In the genomic region with DNA sequence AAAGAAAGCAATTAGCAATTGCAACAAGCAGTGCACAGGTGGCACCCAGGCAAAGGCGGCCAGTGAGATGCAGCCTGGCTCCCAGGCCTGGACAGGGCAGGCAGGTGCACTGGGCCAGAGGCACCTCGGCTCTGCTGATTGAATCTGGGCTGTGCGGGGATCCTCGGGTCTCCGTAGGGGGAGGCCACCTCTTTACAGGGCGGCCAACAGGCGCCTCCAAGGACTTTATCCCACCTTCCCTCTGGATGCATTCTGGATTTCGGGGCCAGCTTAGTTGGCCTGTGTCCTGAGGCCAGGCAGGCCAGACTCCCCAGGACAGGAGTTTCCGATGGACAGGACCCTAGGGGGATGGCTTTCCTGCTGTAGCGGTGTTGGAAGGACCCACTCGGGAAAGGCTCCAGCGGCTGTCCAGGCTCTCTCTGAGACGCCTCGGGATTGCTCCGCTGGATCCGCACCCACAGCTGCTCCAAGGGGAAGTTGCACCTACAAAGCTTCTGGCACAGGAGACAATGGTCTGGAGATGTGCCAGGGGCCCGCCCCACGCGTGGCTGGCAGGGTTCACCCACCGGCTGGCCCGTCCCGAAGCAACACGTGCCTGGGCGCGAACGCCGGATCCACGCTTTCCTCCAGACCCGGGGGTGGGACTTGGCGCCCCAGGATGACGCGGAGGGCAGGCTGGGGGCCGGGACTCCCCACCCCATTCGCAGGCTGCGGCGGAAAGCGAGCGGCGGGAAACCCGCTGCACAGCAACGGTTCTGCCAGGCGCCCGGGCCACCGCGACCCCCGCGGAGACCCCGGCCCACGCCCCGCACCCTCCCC, we compare ENCODE assay signal across 1 cellular context.
TF ChIP-seq lines count a peak whose summit lies in the region.

No MANE protein-coding gene starts in this region.

TF ChIP-seq in K562, 482 proteins besides CTCF, POLR2A, EP300 and RAD21 (continued from another document and continues in another):
- TF ChIP-seq, protein P1, sequence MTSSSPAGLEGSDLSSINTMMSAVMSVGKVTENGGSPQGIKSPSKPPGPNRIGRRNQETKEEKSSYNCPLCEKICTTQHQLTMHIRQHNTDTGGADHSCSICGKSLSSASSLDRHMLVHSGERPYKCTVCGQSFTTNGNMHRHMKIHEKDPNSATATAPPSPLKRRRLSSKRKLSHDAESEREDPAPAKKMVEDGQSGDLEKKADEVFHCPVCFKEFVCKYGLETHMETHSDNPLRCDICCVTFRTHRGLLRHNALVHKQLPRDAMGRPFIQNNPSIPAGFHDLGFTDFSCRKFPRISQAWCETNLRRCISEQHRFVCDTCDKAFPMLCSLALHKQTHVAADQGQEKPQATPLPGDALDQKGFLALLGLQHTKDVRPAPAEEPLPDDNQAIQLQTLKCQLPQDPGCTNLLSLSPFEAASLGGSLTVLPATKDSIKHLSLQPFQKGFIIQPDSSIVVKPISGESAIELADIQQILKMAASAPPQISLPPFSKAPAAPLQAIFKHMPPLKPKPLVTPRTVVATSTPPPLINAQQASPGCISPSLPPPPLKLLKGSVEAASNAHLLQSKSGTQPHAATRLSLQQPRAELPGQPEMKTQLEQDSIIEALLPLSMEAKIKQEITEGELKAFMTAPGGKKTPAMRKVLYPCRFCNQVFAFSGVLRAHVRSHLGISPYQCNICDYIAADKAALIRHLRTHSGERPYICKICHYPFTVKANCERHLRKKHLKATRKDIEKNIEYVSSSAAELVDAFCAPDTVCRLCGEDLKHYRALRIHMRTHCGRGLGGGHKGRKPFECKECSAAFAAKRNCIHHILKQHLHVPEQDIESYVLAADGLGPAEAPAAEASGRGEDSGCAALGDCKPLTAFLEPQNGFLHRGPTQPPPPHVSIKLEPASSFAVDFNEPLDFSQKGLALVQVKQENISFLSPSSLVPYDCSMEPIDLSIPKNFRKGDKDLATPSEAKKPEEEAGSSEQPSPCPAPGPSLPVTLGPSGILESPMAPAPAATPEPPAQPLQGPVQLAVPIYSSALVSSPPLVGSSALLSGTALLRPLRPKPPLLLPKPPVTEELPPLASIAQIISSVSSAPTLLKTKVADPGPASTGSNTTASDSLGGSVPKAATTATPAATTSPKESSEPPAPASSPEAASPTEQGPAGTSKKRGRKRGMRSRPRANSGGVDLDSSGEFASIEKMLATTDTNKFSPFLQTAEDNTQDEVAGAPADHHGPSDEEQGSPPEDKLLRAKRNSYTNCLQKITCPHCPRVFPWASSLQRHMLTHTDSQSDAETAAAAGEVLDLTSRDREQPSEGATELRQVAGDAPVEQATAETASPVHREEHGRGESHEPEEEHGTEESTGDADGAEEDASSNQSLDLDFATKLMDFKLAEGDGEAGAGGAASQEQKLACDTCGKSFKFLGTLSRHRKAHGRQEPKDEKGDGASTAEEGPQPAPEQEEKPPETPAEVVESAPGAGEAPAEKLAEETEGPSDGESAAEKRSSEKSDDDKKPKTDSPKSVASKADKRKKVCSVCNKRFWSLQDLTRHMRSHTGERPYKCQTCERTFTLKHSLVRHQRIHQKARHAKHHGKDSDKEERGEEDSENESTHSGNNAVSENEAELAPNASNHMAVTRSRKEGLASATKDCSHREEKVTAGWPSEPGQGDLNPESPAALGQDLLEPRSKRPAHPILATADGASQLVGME (CRISPR knock-in tag; IDR thresholded peaks at IDR 0.05): no peak
- TF ChIP-seq ZNF551 (CRISPR knock-in tag; IDR thresholded peaks at IDR 0.05) (no peak), SMC3 (conservative IDR thresholded peaks at IDR 0.05; ENCODE audit: insufficient read depth, low read depth, low read length) (0 out of 2 replicates have a peak, but pooled peaks have one; percentile 15), MYC (IDR thresholded peaks at IDR 0.05; ENCODE audit: low read depth, low read length) (peak; percentile 99), MYC (CRISPR knock-in tag; IDR thresholded peaks at IDR 0.05; ENCODE audit: borderline replicate concordance, low read depth) (peak; percentile 79; the same call in 1 of the 2 replicates), JUND (IDR thresholded peaks at IDR 0.05; ENCODE audit: borderline replicate concordance, low read depth, low read length) (no peak), JUND (tag; IDR thresholded peaks at IDR 0.05; ENCODE audit: borderline replicate concordance, low read depth, low read length) (no peak), CREB1 (IDR thresholded peaks at IDR 0.05) (peak; percentile 96), CREB1 (CRISPR knock-in tag; IDR thresholded peaks at IDR 0.05) (peak; percentile 93), HDAC3 (IDR thresholded peaks at IDR 0.05; ENCODE audit: borderline replicate concordance, partially characterized antibody) (no peak), GABPB1 (CRISPR knock-in tag; IDR thresholded peaks at IDR 0.05) (peak; percentile 73; the same call in 1 of the 2 replicates), SIN3B (IDR thresholded peaks at IDR 0.05; ENCODE audit: low read depth) (peak; percentile 71), RBM22 (IDR thresholded peaks at IDR 0.05; ENCODE audit: low read depth, low read length, poor library complexity, severe bottlenecking) (no peak), TAF7 (tag; IDR thresholded peaks at IDR 0.05) (no peak), DPF2 (IDR thresholded peaks at IDR 0.05) (no peak), SMARCA4 (IDR thresholded peaks at IDR 0.05) (no peak), CHD4 (IDR thresholded peaks at IDR 0.05; ENCODE audit: insufficient read depth, insufficient replicate concordance, low read depth, low read length, poor library complexity, severe bottlenecking) (peak; percentile 46), ZNF444 (CRISPR knock-in tag; IDR thresholded peaks at IDR 0.05) (no peak), BACH1 (tag; IDR thresholded peaks at IDR 0.05) (no peak), YY1 (IDR thresholded peaks at IDR 0.05; ENCODE audit: borderline replicate concordance in 1 of 3, control insufficient read depth in 1 of 3, extremely low read depth in 1 of 3, insufficient read depth in 3 of 3, insufficient read length in 1 of 3, insufficient replicate concordance in 2 of 3, low read depth in 1 of 3, low read length in 2 of 3) (peak in 2 of 3 experiments; percentile 11 to 53), TRIM24 (IDR thresholded peaks at IDR 0.05) (no peak), KLF6 (CRISPR knock-in tag; IDR thresholded peaks at IDR 0.05; ENCODE audit: borderline replicate concordance) (no peak), RFX1 (IDR thresholded peaks at IDR 0.05) (no peak), ZNF830 (CRISPR knock-in tag; IDR thresholded peaks at IDR 0.05) (0 out of 2 replicates have a peak, but pooled peaks have one; percentile 19), NFIC (IDR thresholded peaks at IDR 0.05) (peak; percentile 75), KDM5B (IDR thresholded peaks at IDR 0.05; ENCODE audit: insufficient replicate concordance, low read depth, low read length) (peak; percentile 27), SP1 (CRISPR knock-in tag; IDR thresholded peaks at IDR 0.05) (peak; percentile 70), ZNF644 (tag; IDR thresholded peaks at IDR 0.05; ENCODE audit: low read depth) (no peak), ZFP1 (CRISPR knock-in tag; IDR thresholded peaks at IDR 0.05) (no peak), ATF1 (CRISPR knock-in tag; IDR thresholded peaks at IDR 0.05) (peak; percentile 83), ATF1 (tag; IDR thresholded peaks at IDR 0.05) (peak; percentile 93), POLR2AphosphoS5 (IDR thresholded peaks at IDR 0.05; ENCODE audit: control insufficient read depth, insufficient read depth, low read depth, low read length) (peak; percentile 63; the same call in 1 of the 2 replicates), ZNF79 (CRISPR knock-in tag; IDR thresholded peaks at IDR 0.05; ENCODE audit: low read depth) (no peak)
- TF ChIP-seq, protein P2, sequence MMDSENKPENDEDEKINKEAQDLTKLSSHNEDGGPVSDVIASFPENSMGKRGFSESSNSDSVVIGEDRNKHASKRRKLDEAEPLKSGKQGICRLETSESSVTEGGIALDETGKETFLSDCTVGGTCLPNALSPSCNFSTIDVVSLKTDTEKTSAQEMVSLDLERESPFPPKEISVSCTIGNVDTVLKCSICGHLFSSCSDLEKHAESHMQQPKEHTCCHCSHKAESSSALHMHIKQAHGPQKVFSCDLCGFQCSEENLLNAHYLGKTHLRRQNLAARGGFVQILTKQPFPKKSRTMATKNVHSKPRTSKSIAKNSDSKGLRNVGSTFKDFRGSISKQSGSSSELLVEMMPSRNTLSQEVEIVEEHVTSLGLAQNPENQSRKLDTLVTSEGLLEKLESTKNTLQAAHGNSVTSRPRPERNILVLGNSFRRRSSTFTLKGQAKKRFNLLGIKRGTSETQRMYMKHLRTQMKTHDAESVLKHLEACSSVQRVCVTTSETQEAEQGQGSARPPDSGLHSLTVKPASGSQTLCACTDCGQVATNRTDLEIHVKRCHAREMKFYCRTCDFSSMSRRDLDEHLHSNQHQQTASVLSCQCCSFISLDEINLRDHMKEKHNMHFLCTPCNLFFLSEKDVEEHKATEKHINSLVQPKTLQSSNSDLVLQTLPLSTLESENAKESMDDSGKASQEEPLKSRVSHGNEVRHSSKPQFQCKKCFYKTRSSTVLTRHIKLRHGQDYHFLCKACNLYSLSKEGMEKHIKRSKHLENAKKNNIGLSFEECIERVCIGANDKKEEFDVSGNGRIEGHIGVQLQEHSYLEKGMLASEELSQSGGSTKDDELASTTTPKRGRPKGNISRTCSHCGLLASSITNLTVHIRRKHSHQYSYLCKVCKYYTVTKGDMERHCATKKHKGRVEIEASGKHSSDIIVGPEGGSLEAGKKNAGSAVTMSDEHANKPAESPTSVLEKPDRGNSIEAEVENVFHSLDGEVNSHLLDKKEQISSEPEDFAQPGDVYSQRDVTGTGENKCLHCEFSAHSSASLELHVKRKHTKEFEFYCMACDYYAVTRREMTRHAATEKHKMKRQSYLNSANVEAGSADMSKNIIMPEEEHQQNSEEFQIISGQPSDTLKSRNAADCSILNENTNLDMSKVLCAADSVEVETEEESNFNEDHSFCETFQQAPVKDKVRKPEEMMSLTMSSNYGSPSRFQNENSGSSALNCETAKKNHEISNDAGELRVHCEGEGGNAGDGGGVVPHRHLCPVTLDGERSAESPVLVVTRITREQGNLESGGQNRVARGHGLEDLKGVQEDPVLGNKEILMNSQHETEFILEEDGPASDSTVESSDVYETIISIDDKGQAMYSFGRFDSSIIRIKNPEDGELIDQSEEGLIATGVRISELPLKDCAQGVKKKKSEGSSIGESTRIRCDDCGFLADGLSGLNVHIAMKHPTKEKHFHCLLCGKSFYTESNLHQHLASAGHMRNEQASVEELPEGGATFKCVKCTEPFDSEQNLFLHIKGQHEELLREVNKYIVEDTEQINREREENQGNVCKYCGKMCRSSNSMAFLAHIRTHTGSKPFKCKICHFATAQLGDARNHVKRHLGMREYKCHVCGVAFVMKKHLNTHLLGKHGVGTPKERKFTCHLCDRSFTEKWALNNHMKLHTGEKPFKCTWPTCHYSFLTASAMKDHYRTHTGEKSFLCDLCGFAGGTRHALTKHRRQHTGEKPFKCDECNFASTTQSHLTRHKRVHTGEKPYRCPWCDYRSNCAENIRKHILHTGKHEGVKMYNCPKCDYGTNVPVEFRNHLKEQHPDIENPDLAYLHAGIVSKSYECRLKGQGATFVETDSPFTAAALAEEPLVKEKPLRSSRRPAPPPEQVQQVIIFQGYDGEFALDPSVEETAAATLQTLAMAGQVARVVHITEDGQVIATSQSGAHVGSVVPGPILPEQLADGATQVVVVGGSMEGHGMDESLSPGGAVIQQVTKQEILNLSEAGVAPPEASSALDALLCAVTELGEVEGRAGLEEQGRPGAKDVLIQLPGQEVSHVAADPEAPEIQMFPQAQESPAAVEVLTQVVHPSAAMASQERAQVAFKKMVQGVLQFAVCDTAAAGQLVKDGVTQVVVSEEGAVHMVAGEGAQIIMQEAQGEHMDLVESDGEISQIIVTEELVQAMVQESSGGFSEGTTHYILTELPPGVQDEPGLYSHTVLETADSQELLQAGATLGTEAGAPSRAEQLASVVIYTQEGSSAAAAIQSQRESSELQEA (IDR thresholded peaks at IDR 0.05; ENCODE audit: low read depth): no peak
- TF ChIP-seq, protein P3, sequence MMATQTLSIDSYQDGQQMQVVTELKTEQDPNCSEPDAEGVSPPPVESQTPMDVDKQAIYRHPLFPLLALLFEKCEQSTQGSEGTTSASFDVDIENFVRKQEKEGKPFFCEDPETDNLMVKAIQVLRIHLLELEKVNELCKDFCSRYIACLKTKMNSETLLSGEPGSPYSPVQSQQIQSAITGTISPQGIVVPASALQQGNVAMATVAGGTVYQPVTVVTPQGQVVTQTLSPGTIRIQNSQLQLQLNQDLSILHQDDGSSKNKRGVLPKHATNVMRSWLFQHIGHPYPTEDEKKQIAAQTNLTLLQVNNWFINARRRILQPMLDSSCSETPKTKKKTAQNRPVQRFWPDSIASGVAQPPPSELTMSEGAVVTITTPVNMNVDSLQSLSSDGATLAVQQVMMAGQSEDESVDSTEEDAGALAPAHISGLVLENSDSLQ (IDR thresholded peaks at IDR 0.05): no peak
- TF ChIP-seq, protein P4, sequence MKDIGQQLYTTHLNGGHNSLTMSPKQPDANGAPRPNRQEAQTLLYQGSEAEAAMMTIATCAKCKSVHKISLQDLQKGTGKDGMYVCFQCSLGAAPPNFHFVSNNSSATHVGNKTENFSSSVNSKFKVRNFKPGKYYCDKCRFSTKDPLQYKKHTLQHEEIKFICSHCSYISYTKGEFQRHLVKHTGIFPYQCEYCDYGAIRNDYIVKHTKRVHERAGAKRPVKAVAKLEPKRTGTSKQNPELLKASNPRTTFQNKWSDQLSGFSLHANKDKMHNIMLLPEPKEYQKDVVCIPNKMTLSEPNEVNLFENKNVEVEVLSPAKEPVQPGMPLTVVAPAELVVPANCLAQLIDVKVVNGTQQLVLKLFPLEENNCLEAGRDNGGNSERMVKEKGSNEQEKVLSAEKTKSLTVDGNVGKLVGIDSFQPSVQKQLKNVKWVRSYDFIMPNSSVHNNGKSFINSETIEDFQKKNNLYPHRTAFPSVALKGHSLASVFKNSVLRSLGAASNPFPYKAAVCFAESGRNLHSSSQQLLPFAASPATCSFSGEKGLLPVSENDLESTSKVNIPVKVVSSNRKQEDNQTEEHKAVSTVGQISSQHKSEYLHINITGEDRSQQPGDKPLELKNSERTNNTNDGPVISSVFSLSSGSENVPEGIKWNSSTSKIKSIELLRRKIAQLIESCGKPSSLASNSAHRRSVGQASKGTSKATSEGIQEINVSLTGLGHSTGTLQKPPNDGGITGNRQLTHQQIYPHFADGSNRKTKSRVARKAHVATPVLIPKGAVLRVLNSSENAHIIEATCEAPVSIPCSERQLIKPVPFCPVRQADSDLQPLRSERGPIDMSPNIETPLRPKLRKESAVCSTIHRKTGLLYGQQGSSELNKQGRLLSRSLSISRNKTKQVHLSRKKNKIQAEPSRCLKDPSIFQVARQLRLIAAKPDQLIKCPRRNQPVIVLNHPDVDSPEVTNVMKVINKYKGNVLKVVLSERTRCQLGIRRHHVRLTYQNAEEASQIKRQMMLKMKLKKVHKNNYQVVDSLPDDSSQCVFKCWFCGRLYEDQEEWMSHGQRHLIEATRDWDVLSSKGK (CRISPR knock-in tag; IDR thresholded peaks at IDR 0.05): no peak
- TF ChIP-seq, protein P5, sequence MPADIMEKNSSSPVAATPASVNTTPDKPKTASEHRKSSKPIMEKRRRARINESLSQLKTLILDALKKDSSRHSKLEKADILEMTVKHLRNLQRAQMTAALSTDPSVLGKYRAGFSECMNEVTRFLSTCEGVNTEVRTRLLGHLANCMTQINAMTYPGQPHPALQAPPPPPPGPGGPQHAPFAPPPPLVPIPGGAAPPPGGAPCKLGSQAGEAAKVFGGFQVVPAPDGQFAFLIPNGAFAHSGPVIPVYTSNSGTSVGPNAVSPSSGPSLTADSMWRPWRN (IDR thresholded peaks at IDR 0.05; ENCODE audit: low read depth): no peak
- TF ChIP-seq, protein P6, sequence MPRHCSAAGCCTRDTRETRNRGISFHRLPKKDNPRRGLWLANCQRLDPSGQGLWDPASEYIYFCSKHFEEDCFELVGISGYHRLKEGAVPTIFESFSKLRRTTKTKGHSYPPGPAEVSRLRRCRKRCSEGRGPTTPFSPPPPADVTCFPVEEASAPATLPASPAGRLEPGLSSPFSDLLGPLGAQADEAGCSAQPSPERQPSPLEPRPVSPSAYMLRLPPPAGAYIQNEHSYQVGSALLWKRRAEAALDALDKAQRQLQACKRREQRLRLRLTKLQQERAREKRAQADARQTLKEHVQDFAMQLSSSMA (CRISPR knock-in tag; IDR thresholded peaks at IDR 0.05): no peak
